In the genomic region with DNA sequence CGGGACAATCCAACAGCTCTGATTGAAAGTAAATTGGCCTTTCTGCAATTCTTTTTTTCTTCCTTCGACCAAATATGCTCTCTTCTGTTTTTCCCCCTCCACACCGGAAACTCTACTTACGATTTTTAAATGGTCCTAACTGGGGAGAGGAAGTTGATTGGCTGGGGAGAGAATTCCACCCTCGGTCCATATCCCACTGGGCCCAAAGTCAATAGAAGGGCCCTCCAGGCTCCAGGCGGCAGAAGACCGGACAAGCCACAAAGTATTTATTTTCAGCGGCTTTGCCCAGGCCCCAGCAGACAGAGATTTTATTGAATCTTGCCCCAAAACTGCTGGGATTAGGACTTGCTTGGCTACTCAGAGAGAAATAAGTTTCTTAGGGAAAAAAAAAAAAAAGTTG, we compare ENCODE assay signal across 22 cellular contexts.
"Had no signal": no experiment of that assay in that cellular context is flagged by ENCODE, and none has a peak within 500 bp of the region (broad histone marks: within the 10 kb centered on the region; RNA-seq: fewer than 3 reads in every experiment).

No MANE protein-coding gene starts in this region.

- H3K36me3 ChIP-seq: heart right ventricle, lower lobe of right lung, stomach, suprapubic skin, WERI-Rb-1 had no signal

- ATAC-seq: activated CD8-positive, alpha-beta T cell treated with anti-CD3 and anti-CD28 coated beads, Interleukin-2, amount 10 ng/mL, durations not matched to agents 7 days and 5 days; left lobe of liver; lower lobe of right lung; natural killer cell; sciatic nerve; stimulated activated memory B cell treated with anti-CD40 and anti-IgM and Interleukin-4, amounts not matched to agents 10 μg/mL and 1 μg/mL and 100 μg/mL, for 72 hours; T-cell had no signal

- DNase-seq: activated CD4-positive, alpha-beta T cell treated with anti-CD3 and anti-CD28 coated beads, Interleukin-2, amount 10 ng/mL, durations not matched to agents 7 days and 5 days; activated CD4-positive, CD25-positive, alpha-beta regulatory T cell treated with anti-CD3 and anti-CD28 coated beads, Interleukin-2, amount 50 U/mL, for 72 hours; activated CD8-positive, alpha-beta T cell treated with anti-CD3 and anti-CD28 coated beads, Interleukin-2, amount 10 ng/mL, durations not matched to agents 7 days and 5 days; activated gamma-delta T cell treated with Interleukin-2 at 50 U/mL for 16 hours; activated T-cell treated with anti-CD3 and anti-CD28 coated beads, Interleukin-2, amount 50 U/mL, for 1 hour; cortex of kidney; foreskin fibroblast; heart right ventricle; lower lobe of right lung; natural killer cell; small intestine; stimulated activated CD4-positive, alpha-beta T cell treated with anti-CD3 and anti-CD28 coated beads, Interleukin-15, amount 100 ng/mL, for 24 hours; stomach; T-cell; trophoblast cell; WERI-Rb-1 had no signal

- H3K27ac Mint-ChIP-seq: activated CD4-positive, alpha-beta T cell treated with anti-CD3 and anti-CD28 coated beads, Interleukin-2, amount 10 ng/mL, durations not matched to agents 7 days and 5 days; activated CD8-positive, alpha-beta T cell treated with anti-CD3 and anti-CD28 coated beads, Interleukin-2, amount 10 ng/mL, durations not matched to agents 7 days and 5 days; activated naive CD4-positive, alpha-beta T cell treated with anti-CD3 and anti-CD28 coated beads, Interleukin-2, amount 50 U/mL, for 24 hours; natural killer cell; stimulated activated memory B cell treated with anti-CD40 and anti-IgM and Interleukin-4, amounts not matched to agents 10 μg/mL and 1 μg/mL and 100 μg/mL, for 72 hours; T-cell; T-helper 2 cell treated with Interferon-gamma antibody and Interleukin-4, amounts not matched to agents 5 μg/mL and 100 μg/mL, for 36 hours had no signal

- H3K27me3 ChIP-seq: heart right ventricle, stomach, suprapubic skin had no signal

- H3K27me3 Mint-ChIP-seq: activated naive CD4-positive, alpha-beta T cell treated with anti-CD3 and anti-CD28 coated beads, Interleukin-2, amount 50 U/mL, for 24 hours had no signal

- H3K27ac ChIP-seq: lower lobe of right lung, stomach, suprapubic skin, WERI-Rb-1 had no signal

- H3K4me3 ChIP-seq: heart right ventricle, lower lobe of right lung, stomach, suprapubic skin had no signal

- H3K9me3 ChIP-seq: heart right ventricle, lower lobe of right lung, stomach, suprapubic skin had no signal

- H3K36me3 Mint-ChIP-seq: activated naive CD4-positive, alpha-beta T cell treated with anti-CD3 and anti-CD28 coated beads, Interleukin-2, amount 50 U/mL, for 24 hours; natural killer cell; stimulated activated memory B cell treated with anti-CD40 and anti-IgM and Interleukin-4, amounts not matched to agents 10 μg/mL and 1 μg/mL and 100 μg/mL, for 72 hours; T-cell had no signal

- H3K9me3 Mint-ChIP-seq: activated CD4-positive, alpha-beta T cell treated with anti-CD3 and anti-CD28 coated beads, Interleukin-2, amount 10 ng/mL, durations not matched to agents 7 days and 5 days; activated naive CD4-positive, alpha-beta T cell treated with anti-CD3 and anti-CD28 coated beads, Interleukin-2, amount 50 U/mL, for 24 hours; natural killer cell; stimulated activated memory B cell treated with anti-CD40 and anti-IgM and Interleukin-4, amounts not matched to agents 10 μg/mL and 1 μg/mL and 100 μg/mL, for 72 hours; T-cell; T-helper 2 cell treated with Interferon-gamma antibody and Interleukin-4, amounts not matched to agents 5 μg/mL and 100 μg/mL, for 36 hours had no signal

- H3K4me3 Mint-ChIP-seq: activated CD4-positive, alpha-beta T cell treated with anti-CD3 and anti-CD28 coated beads, Interleukin-2, amount 10 ng/mL, durations not matched to agents 7 days and 5 days; activated CD8-positive, alpha-beta T cell treated with anti-CD3 and anti-CD28 coated beads, Interleukin-2, amount 10 ng/mL, durations not matched to agents 7 days and 5 days; activated naive CD4-positive, alpha-beta T cell treated with anti-CD3 and anti-CD28 coated beads, Interleukin-2, amount 50 U/mL, for 24 hours; natural killer cell; stimulated activated memory B cell treated with anti-CD40 and anti-IgM and Interleukin-4, amounts not matched to agents 10 μg/mL and 1 μg/mL and 100 μg/mL, for 72 hours; T-cell; T-helper 2 cell treated with Interferon-gamma antibody and Interleukin-4, amounts not matched to agents 5 μg/mL and 100 μg/mL, for 36 hours had no signal
